In genomic region chr13:33069365-33069764, GRCh38 we compare ENCODE assay signal across 15 cellular contexts. TPM values are rescaled to one million over a fixed set of nuclear protein-coding genes. Genes with fewer than 3 reads are reported as not detected.
A peak's percentile ranks its signal among the peaks of the same experiment; 100 is the strongest.
DNase-seq lines count a peak whose midpoint lies in the region; ATAC-seq, FAIRE-seq and TF ChIP-seq lines count a peak whose summit lies in the region.
"Had no signal": no experiment of that assay in that cellular context is flagged by ENCODE, and none has a peak within 500 bp of the region (broad histone marks: within the 10 kb centered on the region; RNA-seq: fewer than 3 reads in every experiment).

No MANE protein-coding gene starts in this region.

- H2BK5ac ChIP-seq in H1 (ENCODE audit: low read depth, low read length) = no peak overlapping the region
- H2BK5ac ChIP-seq in neuronal stem cell (ENCODE audit: low read length) = no peak overlapping the region

- H3K4me1 ChIP-seq in Loucy (ENCODE audit: insufficient read depth, low read length, poor library complexity, severe bottlenecking) (no peaks in the 10 kb centered on the region), H1 (replicated peaks in 1 of 4; ENCODE audit: control insufficient read depth in 3 of 4, insufficient read depth in 4 of 4, low read length in 3 of 4) (peaks cover 0 to 3% (median 0%) of the 10 kb centered on the region in 4 experiments; a peak in 1 of 7 replicates), neuronal stem cell (ENCODE audit: control insufficient read depth in 2 of 2, insufficient read depth in 1 of 2, low read depth in 1 of 2, low read length in 2 of 2) (peaks cover 2 to 3% of the 10 kb centered on the region in 2 donors)

- no peaks in the 10 kb centered on the region for H3F3A ChIP-seq in Loucy (ENCODE audit: low read depth)

- H3K4me3 ChIP-seq in Loucy (ENCODE audit: low read length, poor library complexity, severe bottlenecking) (no peak overlapping the region), H1 (ENCODE audit: extremely low read depth in 1 of 4, insufficient read depth in 2 of 4, low read depth in 3 of 4, low read length in 4 of 4) (no peak overlapping the region), neuronal stem cell (ENCODE audit: low read length in 2 of 2) (no peak overlapping the region)

- H2AK5ac ChIP-seq in H1 (ENCODE audit: low read depth, low read length) (no peak overlapping the region), neuronal stem cell (ENCODE audit: low read depth, low read length) (no peak overlapping the region)

- H4K5ac ChIP-seq in H1 (ENCODE audit: insufficient read length, low read depth, low read length) = no peak overlapping the region

- H3K79me2 ChIP-seq in Loucy (ENCODE audit: insufficient read depth, low read length) = no peaks in the 10 kb centered on the region
- H3K79me2 ChIP-seq in H1 (ENCODE audit: control insufficient read depth in 1 of 2, insufficient read depth in 2 of 2, low read length in 2 of 2) = no peaks in the 10 kb centered on the region

- H3K27me3 ChIP-seq in Loucy (ENCODE audit: insufficient read depth, low read length, poor library complexity, severe bottlenecking) (no peaks in the 10 kb centered on the region), H1 (replicated peaks in 1 of 4; ENCODE audit: control insufficient read depth in 3 of 4, extremely low read depth in 1 of 4, insufficient read depth in 3 of 4, low read length in 3 of 4) (no peaks in the 10 kb centered on the region), neuronal stem cell (ENCODE audit: control insufficient read depth in 3 of 3, insufficient read depth in 3 of 3, low read depth in 1 of 3, low read length in 3 of 3) (no peaks in the 10 kb centered on the region)

- TF ChIP-seq POLR2A in H1 (IDR thresholded peaks at IDR 0.05; ENCODE audit: control extremely low read depth in 1 of 2, low read depth in 2 of 2, low read length in 2 of 2) = no peak

- H2BK120ac ChIP-seq in H1 (replicated peaks; ENCODE audit: low read depth, low read length) = no peak overlapping the region
- H2BK120ac ChIP-seq in neuronal stem cell (ENCODE audit: low read depth, low read length) = no peak overlapping the region

- no peak overlapping the region for H2BK12ac ChIP-seq in H1 (ENCODE audit: low read depth, low read length)
- H2BK12ac ChIP-seq in neuronal stem cell (ENCODE audit: low read length) = no peak overlapping the region

- H4K20me1 ChIP-seq in Loucy (ENCODE audit: insufficient read depth, low read length, poor library complexity, severe bottlenecking) = no peaks in the 10 kb centered on the region
- no peaks in the 10 kb centered on the region for H4K20me1 ChIP-seq in H1 (replicated peaks in 1 of 2; ENCODE audit: control insufficient read depth in 1 of 2, insufficient read depth in 2 of 2, low read length in 2 of 2)

- TF ChIP-seq RAD21 in H1 (IDR thresholded peaks at IDR 0.05 in 1 of 2, conservative IDR thresholded peaks at IDR 0.05 in 1 of 2; ENCODE audit: low read depth in 2 of 2, low read length in 2 of 2) = peak; percentile 49 to 56

- POLR2A ChIA-PET in H1 (lab: Charles Lee; ENCODE audit: partially characterized antibody) = no interaction called here

- WGBS in H1 (ENCODE audit: extremely low coverage in 1 of 2, insufficient coverage in 1 of 2, insufficient read length in 1 of 2, insufficient replicate concordance in 2 of 2, low coverage in 1 of 2, low lambda C conversion rate in 2 of 2, missing lambda C conversion rate in 1 of 2), 2 experiments = 86% methylated on average over 2 of the region's 2 CpGs; no CpG with 5 or more reads in 1 of the 2 experiments
- WGBS in neuronal stem cell (ENCODE audit: extremely low coverage in 2 of 2, insufficient read length in 2 of 2, insufficient replicate concordance in 1 of 2), 2 donors = no CpG with 5 or more reads among the region's 2 CpGs

- H3K9me3 ChIP-seq in Loucy (ENCODE audit: insufficient read depth, low read depth, low read length) (no peaks in the 10 kb centered on the region), H1 (ENCODE audit: insufficient read depth in 2 of 2, low read depth in 1 of 2, low read length in 1 of 2) (no peaks in the 10 kb centered on the region), neuronal stem cell (replicated peaks in 1 of 2; ENCODE audit: control insufficient read depth in 2 of 2, insufficient read depth in 1 of 2, low read depth in 1 of 2, low read length in 2 of 2) (no peaks in the 10 kb centered on the region)

- no peak overlapping the region for H3K56ac ChIP-seq in H1 (replicated peaks; ENCODE audit: insufficient read length, low read depth, low read length)

- H3K18ac ChIP-seq in H1 (ENCODE audit: extremely low read depth, low read length) = no peak overlapping the region
- H3K18ac ChIP-seq in neuronal stem cell (ENCODE audit: low read length) = no peak overlapping the region

- no peaks in the 10 kb centered on the region for H3K23me2 ChIP-seq in H1 (ENCODE audit: low read depth, low read length)

- H3K79me1 ChIP-seq in H1 (ENCODE audit: low read depth, low read length) (no peaks in the 10 kb centered on the region), neuronal stem cell (ENCODE audit: low read depth, low read length) (no peaks in the 10 kb centered on the region)

- H3K14ac ChIP-seq in H1 (ENCODE audit: insufficient read length) (no peak overlapping the region), neuronal stem cell (ENCODE audit: low read length) (no peak overlapping the region)

- H3K23ac ChIP-seq in H1 (ENCODE audit: insufficient read length) (no peak overlapping the region), neuronal stem cell (ENCODE audit: low read depth, low read length, poor library complexity) (no peak overlapping the region)

- no peak overlapping the region for H3K9ac ChIP-seq in Loucy (ENCODE audit: low read depth, low read length, poor library complexity, severe bottlenecking)
- H3K9ac ChIP-seq in H1 (replicated peaks in 1 of 4; ENCODE audit: extremely low read depth in 1 of 4, low read depth in 3 of 4, low read length in 3 of 4) = no peak overlapping the region
- H3K9ac ChIP-seq in neuronal stem cell (ENCODE audit: low read depth, low read length, poor library complexity) = no peak overlapping the region

- H3K36me3 ChIP-seq in Loucy (ENCODE audit: insufficient read depth, low read length) (no peaks in the 10 kb centered on the region), H1 (ENCODE audit: control insufficient read depth in 2 of 4, insufficient read depth in 4 of 4, low read length in 3 of 4) (no peaks in the 10 kb centered on the region), neuronal stem cell (replicated peaks in 1 of 2; ENCODE audit: control insufficient read depth in 2 of 2, insufficient read depth in 2 of 2, low read length in 2 of 2) (no peaks in the 10 kb centered on the region)

- no peak overlapping the region for H4K91ac ChIP-seq in H1 (replicated peaks; ENCODE audit: insufficient read length, low read length)
- no peak overlapping the region for H4K91ac ChIP-seq in neuronal stem cell (ENCODE audit: low read depth, low read length, poor library complexity)

- no peak for TF ChIP-seq EP300 in H1 (IDR thresholded peaks at IDR 0.05; ENCODE audit: borderline replicate concordance in 1 of 2, low read depth in 2 of 2, low read length in 2 of 2)

- no peak overlapping the region for H4K8ac ChIP-seq in H1 (ENCODE audit: extremely low read depth, insufficient read depth, low read length)
- H4K8ac ChIP-seq in neuronal stem cell (ENCODE audit: low read depth, low read length) = no peak overlapping the region

- ATAC-seq in activated CD4-positive, CD25-positive, alpha-beta regulatory T cell treated with anti-CD3 and anti-CD28 coated beads, Interleukin-2, amount 50 U/mL, for 24 hours = no peak
- ATAC-seq in GM18502 (IDR thresholded peaks at IDR 0.05; ENCODE audit: poor library complexity, unreplicated experiment) (no peak), GM18873 (IDR thresholded peaks at IDR 0.05; ENCODE audit: low FRiP score, unreplicated experiment) (no peak)
- ATAC-seq: activated CD8-positive, alpha-beta memory T cell treated with anti-CD3 and anti-CD28 coated beads, Interleukin-2, amount 10 ng/mL, durations not matched to agents 7 days and 5 days; right cardiac atrium had no signal

- no peak overlapping the region for H3K4me2 ChIP-seq in Loucy (ENCODE audit: low read depth, low read length, poor library complexity, severe bottlenecking)
- no peak overlapping the region for H3K4me2 ChIP-seq in H1 (ENCODE audit: insufficient read depth in 1 of 2, low read depth in 2 of 2, low read length in 2 of 2)
- H3K4me2 ChIP-seq in neuronal stem cell (ENCODE audit: insufficient read depth, low read length, poor library complexity, severe bottlenecking) = no peak overlapping the region

- no peak overlapping the region for H2BK20ac ChIP-seq in H1 (ENCODE audit: low read length)

- peak; percentile 7 for FAIRE-seq in H1 (lab: Jason Lieb, UNC)
- FAIRE-seq: G401.6 had no signal

- DNase-seq in DMS 273 (lab: John Stamatoyannopoulos, UW; ENCODE audit: unreplicated experiment) = peak; percentile 28
- no peak for DNase-seq in DMS 273 treated with DMSO at 0.1 percent for 48 hours (lab: John Stamatoyannopoulos, UW)
- DNase-seq in H1 (ENCODE audit: low read depth in 1 of 2, low spot score in 2 of 2) = no peak
- DNase-seq in neuronal stem cell (ENCODE audit: low spot score) = no peak
- DNase-seq: 8988T; activated CD8-positive, alpha-beta memory T cell treated with anti-CD3 and anti-CD28 coated beads, Interleukin-2, amount 10 ng/mL, durations not matched to agents 7 days and 5 days; aorta; mammary epithelial cell; right cardiac atrium; SW 1271 had no signal

- H2AFZ ChIP-seq in Loucy (ENCODE audit: low read length) (no peak overlapping the region), H1 (ENCODE audit: low read length) (peak overlapping the region; percentile 41; the same call in 1 of the 2 replicates), neuronal stem cell (ENCODE audit: low read length) (peak overlapping the region; percentile 27)

- CTCF ChIA-PET in H1 (lab: Charles Lee; ENCODE audit: partially characterized antibody) = interaction anchor here (0.8 to 1.1 kb wide), 3 partner anchors 22 to 368 kb away, joined by 3 to 4 read pairs (median 3); no protein-coding TSS in a partner anchor

- no peaks in the 10 kb centered on the region for H3K9me2 ChIP-seq in Loucy (replicated peaks; ENCODE audit: low read depth, low read length)

- no peak overlapping the region for H3K27ac ChIP-seq in H1 (ENCODE audit: low read depth, low read length)
- no peak overlapping the region for H3K27ac ChIP-seq in neuronal stem cell (replicated peaks; ENCODE audit: low read length)

- peak; percentile 56 for TF ChIP-seq CTCF in Loucy (conservative IDR thresholded peaks at IDR 0.05; ENCODE audit: low read length)
- peak in 2 of 3 experiments; percentile 22 to 33; a peak in 2 of 4 replicates for TF ChIP-seq CTCF in H1 (IDR thresholded peaks at IDR 0.05; ENCODE audit: control extremely low read depth in 1 of 3, insufficient read depth in 1 of 3, low read depth in 1 of 3, low read length in 3 of 3)

- no peak overlapping the region for H3K4ac ChIP-seq in H1 (replicated peaks; ENCODE audit: insufficient read length, low read depth, low read length)
- H3K4ac ChIP-seq in neuronal stem cell (ENCODE audit: low read length) = no peak overlapping the region

- H2BK15ac ChIP-seq in H1 (ENCODE audit: low read length) (no peak overlapping the region), neuronal stem cell (ENCODE audit: low read length) (no peak overlapping the region)

RNA-seq across cellular contexts. Expression of gene KL, which starts 53.1 kb away (rescaled TPM):
- total RNA-seq in H1 (2021; fragmentation: NEBNext Ultra II Directional; extraction: Animal tissue kit (Norgen Biotek cat#: 25700)) = not detected in 2 replicates
- 0.02 TPM in 1 of 2 replicates, not detected in the other for polyA plus RNA-seq in H1 (2011; rRNA removed)
- not detected for polyA plus RNA-seq in H1 (2011; cell fraction: cytosol; rRNA removed)
- not detected for polyA plus RNA-seq in H1 (2011; cell fraction: nucleus; rRNA removed)
- not detected in 4 replicates for polyA plus RNA-seq in H1 (2012, experiment 1 of 2)
- polyA plus RNA-seq in H1 (2012, experiment 2 of 2) = not detected
- polyA plus RNA-seq in H1 (2013, experiment 1 of 2) = 0.02 TPM
- 0.02 TPM for polyA plus RNA-seq in H1 (2013, experiment 2 of 2)
- polyA minus RNA-seq in H1 (2011; rRNA and poly(A)+ RNA removed) = 0.07 TPM in 1 of 2 replicates, not detected in the other
- not detected for polyA minus RNA-seq in H1 (2011; cell fraction: cytosol; rRNA and poly(A)+ RNA removed)
- polyA minus RNA-seq in H1 (2011; cell fraction: nucleus; rRNA and poly(A)+ RNA removed) = not detected
- 0.08 TPM for polyA plus RNA-seq in neuronal stem cell (2013, experiment 1 of 2)
- 0.04 TPM for polyA plus RNA-seq in neuronal stem cell (2013, experiment 2 of 2)
- total RNA-seq: mammary epithelial cell had no signal
- polyA plus RNA-seq: mammary epithelial cell had no signal
